In the genomic region with DNA sequence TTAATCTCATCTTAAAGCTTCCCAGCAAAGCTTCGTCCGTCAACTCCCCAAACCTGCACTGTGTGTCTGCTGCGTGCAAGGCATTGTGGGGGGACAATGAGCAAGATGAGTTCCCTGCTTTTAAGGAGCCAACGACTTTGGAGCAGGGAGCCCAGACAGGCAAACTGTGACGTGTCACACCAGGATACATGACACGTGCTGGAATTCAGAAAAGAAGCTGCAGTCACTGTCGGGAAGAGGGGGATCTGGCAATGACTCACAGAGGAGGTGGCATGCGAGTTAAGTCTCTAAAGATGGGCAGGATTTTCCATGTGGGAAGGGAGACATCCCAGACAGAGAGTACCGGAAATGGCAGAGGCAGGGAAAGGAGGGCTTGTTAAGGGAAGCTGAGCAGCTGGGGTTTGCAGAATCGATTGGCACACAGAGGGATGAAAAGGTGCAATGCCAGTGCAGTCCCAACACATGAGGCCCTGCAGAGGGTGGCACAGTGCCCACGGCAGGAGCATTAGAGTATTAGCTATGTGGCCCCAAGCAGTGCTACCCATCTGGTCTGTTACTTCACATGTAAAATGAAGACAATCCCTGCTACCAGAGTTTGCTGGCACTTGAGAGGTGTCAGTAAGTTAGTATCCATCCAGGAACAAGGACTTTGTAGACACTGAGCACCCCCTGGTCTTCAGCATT, we compare ENCODE assay signal across 14 cellular contexts. TPM values are rescaled to one million over a fixed set of nuclear protein-coding genes. Genes with fewer than 3 reads are reported as not detected.
A peak's percentile ranks its signal among the peaks of the same experiment; 100 is the strongest.
DNase-seq lines count a peak whose midpoint lies in the region; ATAC-seq and TF ChIP-seq lines count a peak whose summit lies in the region.
"Had no signal": no experiment of that assay in that cellular context is flagged by ENCODE, and none has a peak within 500 bp of the region (broad histone marks: within the 10 kb centered on the region; RNA-seq: fewer than 3 reads in every experiment).

No MANE protein-coding gene starts in this region.

- H2AFZ ChIP-seq in neuronal stem cell (ENCODE audit: low read length), result no peak overlapping the region

- no peak overlapping the region for H3K4me2 ChIP-seq in neuronal stem cell (ENCODE audit: insufficient read depth, low read length, poor library complexity, severe bottlenecking)

- H3K9me3 Mint-ChIP-seq in chondrocyte (ENCODE audit: low read depth) (peaks cover 12% of the 10 kb centered on the region), progenitor cell of endocrine pancreas (ENCODE audit: low read depth) (peaks cover 7% of the 10 kb centered on the region)

- peak; percentile 98 for DNase-seq in EH (ENCODE audit: low read depth)
- DNase-seq in NCI-H446 treated with DMSO at 0.1 percent for 48 hours (lab: John Stamatoyannopoulos, UW), result peak; percentile 13
- DNase-seq in chondrocyte (ENCODE audit: low spot score), result no peak
- no peak for DNase-seq in neuronal stem cell (ENCODE audit: low spot score)
- DNase-seq in GDM1 (lab: John Stamatoyannopoulos, UW), result no peak
- no peak for DNase-seq in progenitor cell of endocrine pancreas (ENCODE audit: low spot score, unreplicated experiment)
- DNase-seq: activated CD4-positive, CD25-positive, alpha-beta regulatory T cell treated with anti-CD3 and anti-CD28 coated beads, Interleukin-2, amount 50 U/mL, for 72 hours; CD8-positive, alpha-beta T cell; NCI-H1417 treated with DMSO at 0.1 percent for 48 hours; retina; stimulated activated CD4-positive, alpha-beta T cell treated with anti-CD3 and anti-CD28 coated beads, Interleukin-4, amount 100 ng/mL, for 4 hours; stomach had no signal

- no CpG with 5 or more reads among the region's 11 CpGs for WGBS in neuronal stem cell (ENCODE audit: extremely low coverage in 2 of 2, insufficient read length in 2 of 2, insufficient replicate concordance in 1 of 2), 2 donors

- peaks cover 4 to 55% of the 10 kb centered on the region in 2 donors for H3K36me3 ChIP-seq in neuronal stem cell (replicated peaks in 1 of 2; ENCODE audit: control insufficient read depth in 2 of 2, insufficient read depth in 2 of 2, low read length in 2 of 2)

- H3K36me3 Mint-ChIP-seq in chondrocyte (ENCODE audit: low read depth), result peaks cover 17% of the 10 kb centered on the region
- H3K36me3 Mint-ChIP-seq in progenitor cell of endocrine pancreas (ENCODE audit: insufficient read depth), result peaks cover 17% of the 10 kb centered on the region

- H2BK15ac ChIP-seq in neuronal stem cell (ENCODE audit: low read length), result no peak overlapping the region

- no peak overlapping the region for H4K8ac ChIP-seq in neuronal stem cell (ENCODE audit: low read depth, low read length)

- no peak overlapping the region for H3K4ac ChIP-seq in neuronal stem cell (ENCODE audit: low read length)

- H3K27ac Mint-ChIP-seq in chondrocyte (ENCODE audit: unreplicated experiment), result peak overlapping the region; percentile 39
- H3K27ac Mint-ChIP-seq in progenitor cell of endocrine pancreas, result no peak overlapping the region
- H3K27ac Mint-ChIP-seq: CD8-positive, alpha-beta T cell had no signal

- no peak overlapping the region for H3K4me3 Mint-ChIP-seq in chondrocyte (ENCODE audit: unreplicated experiment)
- H3K4me3 Mint-ChIP-seq in progenitor cell of endocrine pancreas (ENCODE audit: low read depth), result no peak overlapping the region
- H3K4me3 Mint-ChIP-seq: CD8-positive, alpha-beta T cell had no signal

- no peak overlapping the region for H4K91ac ChIP-seq in neuronal stem cell (ENCODE audit: low read depth, low read length, poor library complexity)

- H2BK120ac ChIP-seq in neuronal stem cell (ENCODE audit: low read depth, low read length), result no peak overlapping the region

- no peak overlapping the region for H3K23ac ChIP-seq in neuronal stem cell (ENCODE audit: low read depth, low read length, poor library complexity)

- peaks cover 6 to 8% of the 10 kb centered on the region in 2 donors for H3K4me1 ChIP-seq in neuronal stem cell (ENCODE audit: control insufficient read depth in 2 of 2, insufficient read depth in 1 of 2, low read depth in 1 of 2, low read length in 2 of 2)

- peaks cover 2% of the 10 kb centered on the region for H3K79me1 ChIP-seq in neuronal stem cell (ENCODE audit: low read depth, low read length)

- no peak overlapping the region for H3K14ac ChIP-seq in neuronal stem cell (ENCODE audit: low read length)

- H3K27me3 ChIP-seq in neuronal stem cell (ENCODE audit: control insufficient read depth in 3 of 3, insufficient read depth in 3 of 3, low read depth in 1 of 3, low read length in 3 of 3), result no peaks in the 10 kb centered on the region
- H3K27me3 ChIP-seq: stomach had no signal

- H3K27me3 Mint-ChIP-seq in chondrocyte (ENCODE audit: low read depth) (no peaks in the 10 kb centered on the region), progenitor cell of endocrine pancreas (no peaks in the 10 kb centered on the region)

- no peak overlapping the region for H3K4me3 ChIP-seq in neuronal stem cell (ENCODE audit: low read length in 2 of 2)
- H3K4me3 ChIP-seq: stomach had no signal

- no peak overlapping the region for H2BK12ac ChIP-seq in neuronal stem cell (ENCODE audit: low read length)

- H2AK5ac ChIP-seq in neuronal stem cell (ENCODE audit: low read depth, low read length), result no peak overlapping the region

- no peak for ATAC-seq in GM21381 (IDR thresholded peaks at IDR 0.05; ENCODE audit: unreplicated experiment)
- no peak for ATAC-seq in GM21717 (IDR thresholded peaks at IDR 0.05; ENCODE audit: unreplicated experiment)
- ATAC-seq: CD8-positive, alpha-beta T cell had no signal

- H3K9ac ChIP-seq in neuronal stem cell (ENCODE audit: low read depth, low read length, poor library complexity), result peak overlapping the region; percentile 65

- H3K18ac ChIP-seq in neuronal stem cell (ENCODE audit: low read length), result no peak overlapping the region

- no peak overlapping the region for H2BK5ac ChIP-seq in neuronal stem cell (ENCODE audit: low read length)

- no peak overlapping the region for H3K27ac ChIP-seq in neuronal stem cell (replicated peaks; ENCODE audit: low read length)
- H3K27ac ChIP-seq: stomach had no signal

- H3K4me1 Mint-ChIP-seq in chondrocyte (ENCODE audit: low read depth), result peaks cover 40% of the 10 kb centered on the region
- H3K4me1 Mint-ChIP-seq in progenitor cell of endocrine pancreas (ENCODE audit: low read depth), result peaks cover 14% of the 10 kb centered on the region

- H3K9me3 ChIP-seq in neuronal stem cell (replicated peaks in 1 of 2; ENCODE audit: control insufficient read depth in 2 of 2, insufficient read depth in 1 of 2, low read depth in 1 of 2, low read length in 2 of 2), result peaks cover 4 to 9% of the 10 kb centered on the region in 2 donors

- TF ChIP-seq CTCF in chondrocyte (IDR thresholded peaks at IDR 0.05), result no peak
- no peak for TF ChIP-seq CTCF in progenitor cell of endocrine pancreas (IDR thresholded peaks at IDR 0.05; ENCODE audit: unreplicated experiment)

RNA-seq across cellular contexts. Expression of a gene that starts 52.9 kb away (rescaled TPM):
- total RNA-seq in chondrocyte (54.2 to 55.1 TPM (median 54.5 TPM) in 3 replicates), progenitor cell of endocrine pancreas (46.0 and 51.7 TPM in 2 replicates)
- polyA plus RNA-seq in neuronal stem cell (2013, experiment 1 of 2), result 31.6 TPM
- polyA plus RNA-seq in neuronal stem cell (2013, experiment 2 of 2), result 33.6 TPM

RNA-seq across cellular contexts. Expression of a gene that starts 53.4 kb away (rescaled TPM):
- total RNA-seq in chondrocyte (57.3 to 62.3 TPM (median 62.3 TPM) in 3 replicates), progenitor cell of endocrine pancreas (64.1 and 64.8 TPM in 2 replicates)
- 65.7 TPM for polyA plus RNA-seq in neuronal stem cell (2013, experiment 1 of 2)
- 63.4 TPM for polyA plus RNA-seq in neuronal stem cell (2013, experiment 2 of 2)

Comparison
In these comparisons a context has a peak if more than half of its experiments do, and no peak if none do; other contexts are left out.
1. DNase-seq: peak in EH (single experiment) and NCI-H446 treated with DMSO at 0.1 percent for 48 hours (single experiment); none in chondrocyte (single experiment), neuronal stem cell (single experiment), GDM1 (single experiment) and progenitor cell of endocrine pancreas (single experiment).